In genomic region chr6:110492584-110492983, GRCh38 we compare ENCODE assay signal across 17 cellular contexts. TPM values are rescaled to one million over a fixed set of nuclear protein-coding genes. Genes with fewer than 3 reads are reported as not detected.
DNase-seq lines count a peak whose midpoint lies in the region; ATAC-seq and TF ChIP-seq lines count a peak whose summit lies in the region.
"Had no signal": no experiment of that assay in that cellular context is flagged by ENCODE, and none has a peak within 500 bp of the region (broad histone marks: within the 10 kb centered on the region; RNA-seq: fewer than 3 reads in every experiment).

No MANE protein-coding gene starts in this region.

- H3K27ac Mint-ChIP-seq in activated CD4-positive, alpha-beta T cell treated with anti-CD3 and anti-CD28 coated beads for 36 hours: no peak overlapping the region
- no peak overlapping the region for H3K27ac Mint-ChIP-seq in activated CD4-positive, alpha-beta T cell treated with anti-CD3 and anti-CD28 coated beads, Interleukin-2, amount 10 ng/mL, durations not matched to agents 7 days and 5 days
- H3K27ac Mint-ChIP-seq: activated naive CD8-positive, alpha-beta T cell; stimulated activated naive CD8-positive, alpha-beta T cell treated with anti-CD3 and anti-CD28 coated beads, Interleukin-15, Interleukin-2, amounts not matched to agents 100 ng/mL and 50 ng/mL, for 24 hours had no signal

- H3K4me1 ChIP-seq in RWPE2 (ENCODE audit: insufficient read depth, poor library complexity, severe bottlenecking): peaks cover 17% of the 10 kb centered on the region
- no peaks in the 10 kb centered on the region for H3K4me1 ChIP-seq in thymus (ENCODE audit: control insufficient read depth, insufficient read depth, low read length)
- H3K4me1 ChIP-seq: right atrium auricular region, upper lobe of left lung had no signal

- H3K36me3 ChIP-seq in RWPE2 (ENCODE audit: low read depth) (no peaks in the 10 kb centered on the region), thymus (ENCODE audit: control insufficient read depth, insufficient read depth) (no peaks in the 10 kb centered on the region)
- H3K36me3 ChIP-seq: right atrium auricular region, upper lobe of left lung had no signal

- H3K9me3 Mint-ChIP-seq in activated CD4-positive, alpha-beta T cell treated with anti-CD3 and anti-CD28 coated beads for 36 hours (ENCODE audit: low read depth): no peaks in the 10 kb centered on the region
- H3K9me3 Mint-ChIP-seq in activated CD4-positive, alpha-beta T cell treated with anti-CD3 and anti-CD28 coated beads, Interleukin-2, amount 10 ng/mL, durations not matched to agents 7 days and 5 days: peaks cover under 1% of the 10 kb centered on the region
- H3K9me3 Mint-ChIP-seq: activated T-cell treated with anti-CD3 and anti-CD28 coated beads, Interleukin-2, amount 50 U/mL, for 24 hours; stimulated activated naive CD8-positive, alpha-beta T cell treated with anti-CD3 and anti-CD28 coated beads, Interleukin-15, Interleukin-2, amounts not matched to agents 100 ng/mL and 50 ng/mL, for 24 hours had no signal

- CTCF ChIA-PET in activated CD4-positive, alpha-beta T cell treated with anti-CD3 and anti-CD28 coated beads for 36 hours (lab: Charles Lee): no interaction called here
- CTCF ChIA-PET in activated CD4-positive, alpha-beta T cell treated with anti-CD3 and anti-CD28 coated beads, Interleukin-2, amount 10 ng/mL, durations not matched to agents 7 days and 5 days (lab: Charles Lee): interaction anchor here (1.3 kb wide), 1 partner anchor 27 kb away, joined by 3 read pairs; no protein-coding TSS in a partner anchor

- H3K36me3 Mint-ChIP-seq in activated CD4-positive, alpha-beta T cell treated with anti-CD3 and anti-CD28 coated beads for 36 hours (ENCODE audit: low read depth): no peaks in the 10 kb centered on the region
- H3K36me3 Mint-ChIP-seq in activated CD4-positive, alpha-beta T cell treated with anti-CD3 and anti-CD28 coated beads, Interleukin-2, amount 10 ng/mL, durations not matched to agents 7 days and 5 days (ENCODE audit: low read depth): no peaks in the 10 kb centered on the region
- H3K36me3 Mint-ChIP-seq: activated naive CD8-positive, alpha-beta T cell had no signal

- peak; percentile 16 for ATAC-seq in activated CD4-positive, alpha-beta T cell treated with anti-CD3 and anti-CD28 coated beads for 36 hours
- ATAC-seq in RWPE2 (ENCODE audit: low read depth) (peak; percentile 35; the same call in 1 of the 3 replicates), esophagus mucosa (peak; percentile 33)
- ATAC-seq: mucosa of descending colon had no signal

- H3K4me1 Mint-ChIP-seq in activated CD4-positive, alpha-beta T cell treated with anti-CD3 and anti-CD28 coated beads for 36 hours: peaks cover 4% of the 10 kb centered on the region
- H3K4me1 Mint-ChIP-seq in activated CD4-positive, alpha-beta T cell treated with anti-CD3 and anti-CD28 coated beads, Interleukin-2, amount 10 ng/mL, durations not matched to agents 7 days and 5 days: no peaks in the 10 kb centered on the region

- intact Hi-C loops in activated CD4-positive, alpha-beta T cell treated with anti-CD3 and anti-CD28 coated beads for 36 hours (cut with DNase I, micrococcal nuclease): no loop called here

- H3K9me3 ChIP-seq in RWPE2 (ENCODE audit: severe bottlenecking): no peaks in the 10 kb centered on the region
- no peaks in the 10 kb centered on the region for H3K9me3 ChIP-seq in thymus (ENCODE audit: control insufficient read depth)
- H3K9me3 ChIP-seq: mucosa of descending colon, right atrium auricular region, upper lobe of left lung had no signal

- no peak overlapping the region for H3K4me3 Mint-ChIP-seq in activated CD4-positive, alpha-beta T cell treated with anti-CD3 and anti-CD28 coated beads for 36 hours
- H3K4me3 Mint-ChIP-seq in activated CD4-positive, alpha-beta T cell treated with anti-CD3 and anti-CD28 coated beads, Interleukin-2, amount 10 ng/mL, durations not matched to agents 7 days and 5 days: no peak overlapping the region
- H3K4me3 Mint-ChIP-seq: activated naive CD8-positive, alpha-beta T cell; activated T-cell treated with anti-CD3 and anti-CD28 coated beads, Interleukin-2, amount 50 U/mL, for 24 hours; stimulated activated naive CD8-positive, alpha-beta T cell treated with anti-CD3 and anti-CD28 coated beads, Interleukin-15, Interleukin-2, amounts not matched to agents 100 ng/mL and 50 ng/mL, for 24 hours had no signal

- POLR2A ChIA-PET in activated CD4-positive, alpha-beta T cell treated with anti-CD3 and anti-CD28 coated beads for 36 hours (lab: Charles Lee): no interaction called here
- POLR2A ChIA-PET in activated CD4-positive, alpha-beta T cell treated with anti-CD3 and anti-CD28 coated beads, Interleukin-2, amount 10 ng/mL, durations not matched to agents 7 days and 5 days (lab: Charles Lee): no interaction called here

- H3K4me3 ChIP-seq in RWPE2 (ENCODE audit: severe bottlenecking) (no peak overlapping the region), thymus (ENCODE audit: low read length) (no peak overlapping the region)
- H3K4me3 ChIP-seq: mucosa of descending colon, right atrium auricular region, upper lobe of left lung had no signal

- H3K27me3 Mint-ChIP-seq in activated CD4-positive, alpha-beta T cell treated with anti-CD3 and anti-CD28 coated beads for 36 hours: peaks cover 6% of the 10 kb centered on the region
- peaks cover 19% of the 10 kb centered on the region for H3K27me3 Mint-ChIP-seq in activated CD4-positive, alpha-beta T cell treated with anti-CD3 and anti-CD28 coated beads, Interleukin-2, amount 10 ng/mL, durations not matched to agents 7 days and 5 days

- 93% methylated on average over 7 of the region's 7 CpGs for WGBS in thymus

- no peaks in the 10 kb centered on the region for H3K27me3 ChIP-seq in RWPE2 (ENCODE audit: insufficient read depth, poor library complexity, severe bottlenecking)
- no peaks in the 10 kb centered on the region for H3K27me3 ChIP-seq in thymus (ENCODE audit: control insufficient read depth, insufficient read depth)
- H3K27me3 ChIP-seq: right atrium auricular region, upper lobe of left lung had no signal

- no peak for TF ChIP-seq CTCF in RWPE2 (IDR thresholded peaks at IDR 0.05; ENCODE audit: poor library complexity, severe bottlenecking)

- H3K27ac ChIP-seq in RWPE2 (ENCODE audit: poor library complexity, severe bottlenecking) (peak overlapping the region; percentile 37), thymus (ENCODE audit: low read depth) (peak overlapping the region; percentile 54)
- H3K27ac ChIP-seq: right atrium auricular region, upper lobe of left lung had no signal

- DNase-seq in activated CD4-positive, alpha-beta T cell treated with anti-CD3 and anti-CD28 coated beads for 36 hours: no peak
- DNase-seq in activated CD4-positive, alpha-beta T cell treated with anti-CD3 and anti-CD28 coated beads, Interleukin-2, amount 10 ng/mL, durations not matched to agents 7 days and 5 days: no peak
- DNase-seq in RWPE2 (ENCODE audit: low spot score) (no peak), NCI-H1436 (lab: John Stamatoyannopoulos, UW) (no peak), middle frontal gyrus (ENCODE audit: extremely low spot score, low spot score) (no peak), occipital lobe (lab: John Stamatoyannopoulos, UW) (no peak)
- DNase-seq: activated T-cell treated with anti-CD3 and anti-CD28 coated beads, Interleukin-2, amount 50 U/mL, for 24 hours; C1 segment of cervical spinal cord; mucosa of descending colon; upper lobe of left lung had no signal

RNA-seq across cellular contexts. Expression of gene SLC22A16, which starts 16.2 kb away (rescaled TPM):
- not detected for total RNA-seq in activated CD4-positive, alpha-beta T cell treated with anti-CD3 and anti-CD28 coated beads for 36 hours
- total RNA-seq in activated CD4-positive, alpha-beta T cell treated with anti-CD3 and anti-CD28 coated beads, Interleukin-2, amount 10 ng/mL, durations not matched to agents 7 days and 5 days: not detected
- total RNA-seq in esophagus mucosa (not detected), occipital lobe (0.31 TPM)
- polyA plus RNA-seq in thymus: 1.0 TPM
- total RNA-seq: fibroblast of lung, right atrium auricular region, RPMI7951 had no signal
- polyA plus RNA-seq: fibroblast of lung had no signal
